14 cellular contexts compared by ENCODE assay signal in genomic region chr14:31228533-31228932, GRCh38. TPM values are rescaled to one million over a fixed set of nuclear protein-coding genes. Genes with fewer than 3 reads are reported as not detected.
DNase-seq lines count a peak whose midpoint lies in the region; ATAC-seq, FAIRE-seq and TF ChIP-seq lines count a peak whose summit lies in the region.
"Had no signal": no experiment of that assay in that cellular context is flagged by ENCODE, and none has a peak within 500 bp of the region (broad histone marks: within the 10 kb centered on the region; RNA-seq: fewer than 3 reads in every experiment).

No MANE protein-coding gene starts in this region.

- BruUV-seq in PC-9 (replicated peaks; lab: Mats Ljungman, UMichigan): no TSS peak

- H3K27ac ChIP-seq in PC-9: peak overlapping the region; percentile 86
- no peak overlapping the region for H3K27ac ChIP-seq in fibroblast of lung (ENCODE audit: insufficient read depth, low read length)
- no peak overlapping the region for H3K27ac ChIP-seq in brain microvascular endothelial cell

- H3K36me3 ChIP-seq in PC-9 (ENCODE audit: low read depth): no peaks in the 10 kb centered on the region
- no peaks in the 10 kb centered on the region for H3K36me3 ChIP-seq in fibroblast of lung (ENCODE audit: control insufficient read depth, insufficient read depth, low read length)
- H3K36me3 ChIP-seq in brain microvascular endothelial cell (replicated peaks): no peaks in the 10 kb centered on the region

- H3F3A ChIP-seq in PC-9 (ENCODE audit: insufficient read depth, low read depth): peaks cover 16% of the 10 kb centered on the region

- H3K4me2 ChIP-seq in PC-9 (peak overlapping the region; percentile 62), fibroblast of lung (ENCODE audit: extremely low read depth, insufficient read depth, low read length) (no peak overlapping the region)

- H3K4me1 ChIP-seq in PC-9 (replicated peaks; ENCODE audit: insufficient read depth) (peaks cover 33% of the 10 kb centered on the region), fibroblast of lung (ENCODE audit: control insufficient read depth, extremely low read depth, insufficient read depth, low read length) (peaks cover 2% of the 10 kb centered on the region)

- H3K9ac ChIP-seq in fibroblast of lung (ENCODE audit: insufficient read depth, low read length): no peak overlapping the region

- in situ Hi-C loops in brain microvascular endothelial cell (cut with HindIII; ENCODE audit: low pct_ligation_motif_present, low sequenced_read_pairs): no loop called here

- DNase-seq in CD1c-positive myeloid dendritic cell (ENCODE audit: extremely low spot score) (peak; percentile 54), PC-9 (peak in 1 of 2 experiments; percentile 54), fibroblast of lung (ENCODE audit: low read depth in 2 of 2) (peak; percentile 9 to 51), omental fat pad (ENCODE audit: low spot score) (no peak), brain microvascular endothelial cell (no peak), H54 (ENCODE audit: insufficient read length, low spot score) (no peak), NCI-H187 treated with DMSO at 0.1 percent for 48 hours (lab: John Stamatoyannopoulos, UW) (no peak)
- DNase-seq: activated CD4-positive, alpha-beta T cell treated with anti-CD3 and anti-CD28 coated beads, Interleukin-2, amount 10 ng/mL, durations not matched to agents 24 days and 14 days; activated T-cell treated with anti-CD3 and anti-CD28 coated beads, Interleukin-2, amount 50 U/mL, for 4 hours; DMS53; nucleus accumbens; T-cell had no signal

- H3K9me2 ChIP-seq in PC-9 (ENCODE audit: insufficient read depth): no peaks in the 10 kb centered on the region

- H4K20me1 ChIP-seq in PC-9 (ENCODE audit: insufficient read depth): no peaks in the 10 kb centered on the region
- no peaks in the 10 kb centered on the region for H4K20me1 ChIP-seq in fibroblast of lung (ENCODE audit: control insufficient read depth, extremely low read depth, insufficient read depth, low read length)

- H3K4me3 ChIP-seq in PC-9 (0 out of 2 replicates have a peak overlapping the region, but pooled peaks have one; percentile 19), fibroblast of lung (replicated peaks in 1 of 4; ENCODE audit: control extremely low read depth in 1 of 4, insufficient read depth in 1 of 4, low read depth in 3 of 4, low read length in 4 of 4) (no peak overlapping the region), brain microvascular endothelial cell (ENCODE audit: low read depth, low read length) (no peak overlapping the region)

- H3K27me3 ChIP-seq in PC-9 (ENCODE audit: insufficient read depth, low read depth) (no peaks in the 10 kb centered on the region), fibroblast of lung (ENCODE audit: control insufficient read depth, insufficient read depth, low read length) (no peaks in the 10 kb centered on the region), brain microvascular endothelial cell (replicated peaks) (no peaks in the 10 kb centered on the region)

- CTCF ChIA-PET in PC-9 (lab: Charles Lee): no interaction called here

- H2AFZ ChIP-seq in PC-9: peak overlapping the region; percentile 29; the same call in 1 of the 2 replicates
- no peak overlapping the region for H2AFZ ChIP-seq in fibroblast of lung (ENCODE audit: low read length)

- intact Hi-C loops in PC-9 (cut with micrococcal nuclease; ENCODE audit: unreplicated experiment): loop anchor here (5.0 kb wide), 1 partner anchor 34 kb away; no protein-coding TSS in a partner anchor

- no peak for TF ChIP-seq POLR2A in H54 (IDR thresholded peaks at IDR 0.05; ENCODE audit: low read depth, low read length)

- no peaks in the 10 kb centered on the region for H3K9me3 ChIP-seq in PC-9 (ENCODE audit: insufficient read depth, low read depth)
- no peaks in the 10 kb centered on the region for H3K9me3 ChIP-seq in fibroblast of lung (ENCODE audit: control insufficient read depth, insufficient read depth, low read depth, low read length)

- no peak for TF ChIP-seq CTCF in PC-9 (conservative IDR thresholded peaks at IDR 0.05)
- no peak for TF ChIP-seq CTCF in fibroblast of lung (conservative IDR thresholded peaks at IDR 0.05 in 1 of 2, IDR thresholded peaks at IDR 0.05 in 1 of 2; ENCODE audit: low read depth in 1 of 2, low read length in 2 of 2)
- no peak for TF ChIP-seq CTCF in omental fat pad (IDR thresholded peaks at IDR 0.05)
- no peak for TF ChIP-seq CTCF in brain microvascular endothelial cell (IDR thresholded peaks at IDR 0.05; ENCODE audit: low read depth, low read length, missing control alignments)

- POLR2A ChIA-PET in PC-9 (lab: Charles Lee; ENCODE audit: unreplicated experiment): no interaction called here

- ATAC-seq in omental fat pad (ENCODE audit: low FRiP score) (peak; percentile 45), HG03045 (IDR thresholded peaks at IDR 0.05; ENCODE audit: unreplicated experiment) (no peak)
- ATAC-seq: activated T-cell treated with anti-CD3 and anti-CD28 coated beads, Interleukin-2, amount 50 U/mL, for 4 hours; T-cell had no signal

- FAIRE-seq in H54 (lab: Jason Lieb, UNC): no peak
- FAIRE-seq: urothelium cell line had no signal

- H3K79me2 ChIP-seq in PC-9 (ENCODE audit: low read depth): no peaks in the 10 kb centered on the region
- no peaks in the 10 kb centered on the region for H3K79me2 ChIP-seq in fibroblast of lung (ENCODE audit: control insufficient read depth, insufficient read depth, low read length)

RNA-seq across cellular contexts. Expression of gene HECTD1, which starts 20.9 kb away (rescaled TPM):
- 93.9 and 94.4 TPM in 2 replicates for total RNA-seq in PC-9 (2021)
- total RNA-seq in fibroblast of lung: 405 and 534 TPM in 2 replicates
- polyA plus RNA-seq in fibroblast of lung: 132 and 135 TPM in 2 replicates
- polyA plus RNA-seq in fibroblast of lung (2012): 81.1 and 85.9 TPM in 2 replicates
- polyA minus RNA-seq in fibroblast of lung (ENCODE audit: low replicate concordance): 172 and 257 TPM in 2 replicates
- total RNA-seq in omental fat pad: 100 to 1,000 TPM; 189 to 236 (median 209) TPM

Comparison
In these comparisons a context has a peak if more than half of its experiments do, and no peak if none do; other contexts are left out.
1. DNase-seq: peak in CD1c-positive myeloid dendritic cell (single experiment) and fibroblast of lung (2 of 2); none in omental fat pad (single experiment), brain microvascular endothelial cell (single experiment), H54 (single experiment) and NCI-H187 treated with DMSO at 0.1 percent for 48 hours (single experiment).